Comparison of ENCODE assay signal across 1 cellular context in genomic region chrX:16712116-16712824, GRCh38.
TF ChIP-seq lines count a peak whose summit lies in the region.

Gene CTPS2, minus strand, starts transcription at chrX:16712669. Its CDS starts 9,767 bp downstream, at chrX:16702902.

TF ChIP-seq in HepG2, 621 proteins besides CTCF, POLR2A, EP300 and RAD21 (continued from another document and continues in another):
- TF ChIP-seq ZNF407 (CRISPR knock-in tag; IDR thresholded peaks at IDR 0.05; ENCODE audit: not compliant biosample characterization): peak; percentile 32
- peak; percentile 66 for TF ChIP-seq PHF8 (CRISPR knock-in tag; IDR thresholded peaks at IDR 0.05)
- TF ChIP-seq PATZ1 (CRISPR knock-in tag; IDR thresholded peaks at IDR 0.05): 0 out of 2 replicates have a peak, but pooled peaks have one; percentile 22
- no peak for TF ChIP-seq CEBPG (CRISPR knock-in tag; IDR thresholded peaks at IDR 0.05)
- TF ChIP-seq MTERF4 (CRISPR knock-in tag; IDR thresholded peaks at IDR 0.05): 0 out of 2 replicates have a peak, but pooled peaks have one; percentile 34
- peak; percentile 28; the same call in 1 of the 2 replicates for TF ChIP-seq ZNF501 (CRISPR knock-in tag; IDR thresholded peaks at IDR 0.05)
- TF ChIP-seq NR2F1 (CRISPR knock-in tag; IDR thresholded peaks at IDR 0.05): no peak
- TF ChIP-seq ZFX (CRISPR knock-in tag; IDR thresholded peaks at IDR 0.05; ENCODE audit: low read depth): peak; percentile 86
- 0 out of 2 replicates have a peak, but pooled peaks have one; percentile 18 for TF ChIP-seq ATF2 (CRISPR knock-in tag; IDR thresholded peaks at IDR 0.05)
- TF ChIP-seq TAF1 (CRISPR knock-in tag; IDR thresholded peaks at IDR 0.05): peak; percentile 82
- peak; percentile 57; the same call in 1 of the 2 replicates for TF ChIP-seq RXRA (CRISPR knock-in tag; IDR thresholded peaks at IDR 0.05)
- TF ChIP-seq BCL6 (CRISPR knock-in tag; IDR thresholded peaks at IDR 0.05): 0 out of 2 replicates have a peak, but pooled peaks have one; percentile 5
- TF ChIP-seq ADNP (CRISPR knock-in tag; IDR thresholded peaks at IDR 0.05): no peak
- TF ChIP-seq ZSCAN25 (CRISPR knock-in tag; IDR thresholded peaks at IDR 0.05): 0 out of 2 replicates have a peak, but pooled peaks have one; percentile 17
- TF ChIP-seq MBNL3 (CRISPR knock-in tag; conservative IDR thresholded peaks at IDR 0.05): no peak
- no peak for TF ChIP-seq ZMYM4 (CRISPR knock-in tag; IDR thresholded peaks at IDR 0.05)
- TF ChIP-seq GLI4 (CRISPR knock-in tag; IDR thresholded peaks at IDR 0.05; ENCODE audit: borderline replicate concordance): 0 out of 2 replicates have a peak, but pooled peaks have one; percentile 33
- 0 out of 2 replicates have a peak, but pooled peaks have one; percentile 17 for TF ChIP-seq MYC (CRISPR knock-in tag; IDR thresholded peaks at IDR 0.05; ENCODE audit: borderline replicate concordance)
- TF ChIP-seq HNF4G (IDR thresholded peaks at IDR 0.05; ENCODE audit: borderline replicate concordance, low read depth, low read length): no peak
- TF ChIP-seq HNF4G (CRISPR knock-in tag; IDR thresholded peaks at IDR 0.05; ENCODE audit: borderline replicate concordance, low read depth): no peak
- TF ChIP-seq ZNF569 (CRISPR knock-in tag; IDR thresholded peaks at IDR 0.05; ENCODE audit: borderline replicate concordance): no peak
- no peak for TF ChIP-seq HMGXB3 (CRISPR knock-in tag; IDR thresholded peaks at IDR 0.05; ENCODE audit: borderline replicate concordance)
- TF ChIP-seq SALL1 (CRISPR knock-in tag; IDR thresholded peaks at IDR 0.05): peak; percentile 45; the same call in 1 of the 2 replicates
- TF ChIP-seq FIP1L1 (IDR thresholded peaks at IDR 0.05; ENCODE audit: borderline replicate concordance, insufficient read depth, low read depth, low read length): no peak
- TF ChIP-seq POGK (CRISPR knock-in tag; conservative IDR thresholded peaks at IDR 0.05): 0 out of 2 replicates have a peak, but pooled peaks have one; percentile 39
- TF ChIP-seq DPF2 (CRISPR knock-in tag; IDR thresholded peaks at IDR 0.05; ENCODE audit: borderline replicate concordance, low read depth): no peak
- no peak for TF ChIP-seq ARHGAP35 (CRISPR knock-in tag; IDR thresholded peaks at IDR 0.05; ENCODE audit: borderline replicate concordance)
- peak; percentile 43; the same call in 1 of the 2 replicates for TF ChIP-seq ZGPAT (CRISPR knock-in tag; IDR thresholded peaks at IDR 0.05)
- TF ChIP-seq UBTF (CRISPR knock-in tag; IDR thresholded peaks at IDR 0.05): peak; percentile 79
- 0 out of 2 replicates have a peak, but pooled peaks have one; percentile 18 for TF ChIP-seq HNRNPL (IDR thresholded peaks at IDR 0.05; ENCODE audit: low read depth, low read length)
- TF ChIP-seq CBFB (CRISPR knock-in tag; IDR thresholded peaks at IDR 0.05): no peak
